In the genomic region with DNA sequence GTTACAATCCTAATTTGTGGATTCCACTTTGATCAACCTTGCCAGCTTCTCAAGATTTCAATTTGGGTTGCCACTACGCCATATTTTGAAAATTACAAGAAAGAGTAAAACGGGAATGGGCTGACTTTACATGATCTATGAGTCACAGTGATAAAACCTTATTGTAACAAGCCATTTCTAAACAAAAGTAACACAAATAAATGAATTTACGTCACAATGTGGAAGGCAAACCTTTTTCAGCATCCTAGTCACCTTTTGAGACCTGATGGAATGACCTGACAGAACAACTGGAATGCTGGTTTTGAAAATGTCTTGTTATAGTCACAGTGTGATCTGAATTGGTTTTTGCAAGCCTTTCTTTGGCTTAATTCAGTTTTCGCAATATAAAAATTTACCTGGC, we compare ENCODE assay signal across 1 cellular context.
TF ChIP-seq lines count a peak whose summit lies in the region.

No MANE protein-coding gene starts in this region.

TF ChIP-seq in HepG2, 621 proteins besides CTCF, POLR2A, EP300 and RAD21 (continued from another document):
- TF ChIP-seq, protein P1, sequence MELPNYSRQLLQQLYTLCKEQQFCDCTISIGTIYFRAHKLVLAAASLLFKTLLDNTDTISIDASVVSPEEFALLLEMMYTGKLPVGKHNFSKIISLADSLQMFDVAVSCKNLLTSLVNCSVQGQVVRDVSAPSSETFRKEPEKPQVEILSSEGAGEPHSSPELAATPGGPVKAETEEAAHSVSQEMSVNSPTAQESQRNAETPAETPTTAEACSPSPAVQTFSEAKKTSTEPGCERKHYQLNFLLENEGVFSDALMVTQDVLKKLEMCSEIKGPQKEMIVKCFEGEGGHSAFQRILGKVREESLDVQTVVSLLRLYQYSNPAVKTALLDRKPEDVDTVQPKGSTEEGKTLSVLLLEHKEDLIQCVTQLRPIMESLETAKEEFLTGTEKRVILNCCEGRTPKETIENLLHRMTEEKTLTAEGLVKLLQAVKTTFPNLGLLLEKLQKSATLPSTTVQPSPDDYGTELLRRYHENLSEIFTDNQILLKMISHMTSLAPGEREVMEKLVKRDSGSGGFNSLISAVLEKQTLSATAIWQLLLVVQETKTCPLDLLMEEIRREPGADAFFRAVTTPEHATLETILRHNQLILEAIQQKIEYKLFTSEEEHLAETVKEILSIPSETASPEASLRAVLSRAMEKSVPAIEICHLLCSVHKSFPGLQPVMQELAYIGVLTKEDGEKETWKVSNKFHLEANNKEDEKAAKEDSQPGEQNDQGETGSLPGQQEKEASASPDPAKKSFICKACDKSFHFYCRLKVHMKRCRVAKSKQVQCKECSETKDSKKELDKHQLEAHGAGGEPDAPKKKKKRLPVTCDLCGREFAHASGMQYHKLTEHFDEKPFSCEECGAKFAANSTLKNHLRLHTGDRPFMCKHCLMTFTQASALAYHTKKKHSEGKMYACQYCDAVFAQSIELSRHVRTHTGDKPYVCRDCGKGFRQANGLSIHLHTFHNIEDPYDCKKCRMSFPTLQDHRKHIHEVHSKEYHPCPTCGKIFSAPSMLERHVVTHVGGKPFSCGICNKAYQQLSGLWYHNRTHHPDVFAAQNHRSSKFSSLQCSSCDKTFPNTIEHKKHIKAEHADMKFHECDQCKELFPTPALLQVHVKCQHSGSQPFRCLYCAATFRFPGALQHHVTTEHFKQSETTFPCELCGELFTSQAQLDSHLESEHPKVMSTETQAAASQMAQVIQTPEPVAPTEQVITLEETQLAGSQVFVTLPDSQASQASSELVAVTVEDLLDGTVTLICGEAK (IDR thresholded peaks at IDR 0.05): no peak
- TF ChIP-seq, protein P1 (CRISPR knock-in tag; IDR thresholded peaks at IDR 0.05): no peak
